In the genomic region with DNA sequence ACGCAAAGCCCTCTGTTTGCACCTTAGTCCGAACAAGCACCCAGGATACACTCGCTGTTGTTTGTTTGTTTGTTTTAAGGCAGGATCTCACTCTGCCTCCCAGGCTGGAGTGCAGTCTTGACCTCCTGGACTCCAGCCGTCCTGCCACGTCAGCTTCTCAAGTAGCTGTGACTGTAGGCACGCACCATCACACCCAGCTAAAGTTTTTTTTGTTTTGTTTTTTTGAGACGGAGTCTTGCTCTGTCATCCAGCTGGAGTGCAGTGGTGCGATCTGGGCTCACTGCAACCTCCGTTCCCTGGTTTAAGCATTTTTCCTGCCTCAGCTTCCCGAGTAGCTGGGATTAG, we compare ENCODE assay signal across 10 cellular contexts.
DNase-seq lines count a peak whose midpoint lies in the region; ATAC-seq and TF ChIP-seq lines count a peak whose summit lies in the region.
"Had no signal": no experiment of that assay in that cellular context is flagged by ENCODE, and none has a peak within 500 bp of the region (broad histone marks: within the 10 kb centered on the region; RNA-seq: fewer than 3 reads in every experiment).

No MANE protein-coding gene starts in this region.

- ATAC-seq in PC-3 (no peak), GM19397 (IDR thresholded peaks at IDR 0.05; ENCODE audit: unreplicated experiment) (no peak), GM21526 (IDR thresholded peaks at IDR 0.05; ENCODE audit: low FRiP score, unreplicated experiment) (no peak)
- ATAC-seq in activated T-cell treated with anti-CD3 and anti-CD28 coated beads, Interleukin-2, amount 50 U/mL, for 4 hours: no peak
- ATAC-seq: stimulated activated memory B cell treated with anti-CD40 and anti-IgM and Interleukin-4, amounts not matched to agents 10 μg/mL and 1 μg/mL and 100 μg/mL, for 72 hours had no signal

- H3K36me3 ChIP-seq in PC-3 (ENCODE audit: low read depth, low read length) (0 out of 2 replicates have a peak, but pooled peaks cover 3% of the 10 kb centered on the region), fibroblast of lung (ENCODE audit: control insufficient read depth, insufficient read depth, low read length) (peaks cover 10% of the 10 kb centered on the region)

- no peaks in the 10 kb centered on the region for H3F3A ChIP-seq in PC-3 (ENCODE audit: low read length, unreplicated experiment)

- H3K4me1 ChIP-seq in PC-3 (ENCODE audit: insufficient read depth, low read length): peaks cover 28% of the 10 kb centered on the region
- H3K4me1 ChIP-seq in fibroblast of lung (ENCODE audit: control insufficient read depth, extremely low read depth, insufficient read depth, low read length): peaks cover 27% of the 10 kb centered on the region

- H3K9me2 ChIP-seq in PC-3 (replicated peaks; ENCODE audit: low read length): no peaks in the 10 kb centered on the region

- H3K4me2 ChIP-seq in PC-3 (ENCODE audit: low read length) (no peak overlapping the region), fibroblast of lung (ENCODE audit: extremely low read depth, insufficient read depth, low read length) (peak overlapping the region; percentile 9)

- H3K27ac Mint-ChIP-seq in nephron: peak overlapping the region; percentile 69 to 84 (median 70)
- H3K27ac Mint-ChIP-seq: stimulated activated memory B cell treated with anti-CD40 and anti-IgM and Interleukin-4, amounts not matched to agents 10 μg/mL and 1 μg/mL and 100 μg/mL, for 72 hours had no signal

- no peaks in the 10 kb centered on the region for H3K9me3 Mint-ChIP-seq in nephron
- H3K9me3 Mint-ChIP-seq in activated T-cell treated with anti-CD3 and anti-CD28 coated beads, Interleukin-2, amount 50 U/mL, for 4 hours: no peaks in the 10 kb centered on the region
- H3K9me3 Mint-ChIP-seq: stimulated activated memory B cell treated with anti-CD40 and anti-IgM and Interleukin-4, amounts not matched to agents 10 μg/mL and 1 μg/mL and 100 μg/mL, for 72 hours had no signal

- H2AFZ ChIP-seq in PC-3 (ENCODE audit: low read length) (no peak overlapping the region), fibroblast of lung (ENCODE audit: low read length) (no peak overlapping the region)

- TF ChIP-seq CTCF in AG04450 (IDR thresholded peaks at IDR 0.05; ENCODE audit: low read depth, low read length) (no peak), PC-3 (conservative IDR thresholded peaks at IDR 0.05; ENCODE audit: low read depth, low read length) (no peak), fibroblast of lung (conservative IDR thresholded peaks at IDR 0.05 in 1 of 2, IDR thresholded peaks at IDR 0.05 in 1 of 2; ENCODE audit: low read depth in 1 of 2, low read length in 2 of 2) (no peak), nephron (IDR thresholded peaks at IDR 0.05; ENCODE audit: unreplicated experiment in 3 of 3) (no peak)

- H3K79me2 ChIP-seq in PC-3 (ENCODE audit: low read length): peaks cover 75% of the 10 kb centered on the region
- peaks cover 63% of the 10 kb centered on the region for H3K79me2 ChIP-seq in fibroblast of lung (ENCODE audit: control insufficient read depth, insufficient read depth, low read length)

- H3K36me3 Mint-ChIP-seq in nephron (ENCODE audit: low read depth): peaks cover 55% of the 10 kb centered on the region
- no peaks in the 10 kb centered on the region for H3K36me3 Mint-ChIP-seq in activated T-cell treated with anti-CD3 and anti-CD28 coated beads, Interleukin-2, amount 50 U/mL, for 4 hours (ENCODE audit: insufficient read depth)
- H3K36me3 Mint-ChIP-seq: stimulated activated memory B cell treated with anti-CD40 and anti-IgM and Interleukin-4, amounts not matched to agents 10 μg/mL and 1 μg/mL and 100 μg/mL, for 72 hours had no signal

- no peaks in the 10 kb centered on the region for H3K27me3 Mint-ChIP-seq in nephron (ENCODE audit: low read depth)
- H3K27me3 Mint-ChIP-seq in activated T-cell treated with anti-CD3 and anti-CD28 coated beads, Interleukin-2, amount 50 U/mL, for 4 hours (ENCODE audit: low read depth): peaks cover 7% of the 10 kb centered on the region

- no peaks in the 10 kb centered on the region for H4K20me1 ChIP-seq in PC-3 (ENCODE audit: low read length)
- H4K20me1 ChIP-seq in fibroblast of lung (ENCODE audit: control insufficient read depth, extremely low read depth, insufficient read depth, low read length): no peaks in the 10 kb centered on the region

- CTCF ChIA-PET in AG04450 (lab: Charles Lee) (interaction anchor here (0.7 to 4.1 kb wide), 8 partner anchors 10 to 91 kb away, joined by 3 to 26 read pairs (median 3); no protein-coding TSS in a partner anchor), PC-3 (lab: Charles Lee) (no interaction called here)

- H3K4me3 ChIP-seq in AG04450 (ENCODE audit: low read depth, low read length) (no peak overlapping the region), PC-3 (ENCODE audit: low read length) (no peak overlapping the region), fibroblast of lung (replicated peaks in 1 of 4; ENCODE audit: control extremely low read depth in 1 of 4, insufficient read depth in 1 of 4, low read depth in 3 of 4, low read length in 4 of 4) (no peak overlapping the region)

- no peak overlapping the region for H3K4me3 Mint-ChIP-seq in nephron
- H3K4me3 Mint-ChIP-seq in activated T-cell treated with anti-CD3 and anti-CD28 coated beads, Interleukin-2, amount 50 U/mL, for 4 hours: no peak overlapping the region
- H3K4me3 Mint-ChIP-seq: stimulated activated memory B cell treated with anti-CD40 and anti-IgM and Interleukin-4, amounts not matched to agents 10 μg/mL and 1 μg/mL and 100 μg/mL, for 72 hours had no signal

- H3K9me3 ChIP-seq in AG04450 (ENCODE audit: control insufficient read depth, insufficient read depth, low read length) (no peaks in the 10 kb centered on the region; the same call in 1 of the 2 replicates), PC-3 (ENCODE audit: low read length) (no peaks in the 10 kb centered on the region), fibroblast of lung (ENCODE audit: control insufficient read depth, insufficient read depth, low read depth, low read length) (no peaks in the 10 kb centered on the region)

- H3K9ac ChIP-seq in PC-3 (ENCODE audit: low read length) (no peak overlapping the region), fibroblast of lung (ENCODE audit: insufficient read depth, low read length) (peak overlapping the region; percentile 61)

- H3K27ac ChIP-seq in AG04450 (ENCODE audit: low read depth, low read length): peak overlapping the region; percentile 96
- H3K27ac ChIP-seq in PC-3 (ENCODE audit: low read length): peak overlapping the region; percentile 51; the same call in 1 of the 2 replicates
- H3K27ac ChIP-seq in fibroblast of lung (ENCODE audit: insufficient read depth, low read length): peak overlapping the region; percentile 94

- H3K27me3 ChIP-seq in AG04450 (ENCODE audit: control insufficient read depth, insufficient read depth, low read length) (no peaks in the 10 kb centered on the region), PC-3 (ENCODE audit: low read length) (no peaks in the 10 kb centered on the region), fibroblast of lung (ENCODE audit: control insufficient read depth, insufficient read depth, low read length) (no peaks in the 10 kb centered on the region)

- H3K4me1 Mint-ChIP-seq in nephron: peaks cover 75% of the 10 kb centered on the region
- H3K4me1 Mint-ChIP-seq in activated T-cell treated with anti-CD3 and anti-CD28 coated beads, Interleukin-2, amount 50 U/mL, for 4 hours (ENCODE audit: low read depth): no peaks in the 10 kb centered on the region
- H3K4me1 Mint-ChIP-seq: stimulated activated memory B cell treated with anti-CD40 and anti-IgM and Interleukin-4, amounts not matched to agents 10 μg/mL and 1 μg/mL and 100 μg/mL, for 72 hours had no signal

- no TSS peak for BruUV-seq in PC-3 (replicated peaks; lab: Mats Ljungman, UMichigan)

- DNase-seq in AG04450 (ENCODE audit: low read depth, low spot score): peak; percentile 48
- no peak for DNase-seq in PC-3
- peak; percentile 85 to 93 for DNase-seq in fibroblast of lung (ENCODE audit: low read depth in 2 of 2)
- no peak for DNase-seq in SKM-1 treated with dmso at 0.1 percent for 144 hours (lab: John Stamatoyannopoulos, UW; ENCODE audit: unreplicated experiment)
- no peak for DNase-seq in activated T-cell treated with anti-CD3 and anti-CD28 coated beads, Interleukin-2, amount 50 U/mL, for 4 hours
- DNase-seq: NCI-H2029 had no signal

- intact Hi-C loops in PC-3 (cut with micrococcal nuclease): no loop called here

- POLR2A ChIA-PET in AG04450 (lab: Yijun Ruan, JAX): interaction anchor here (1.5 to 2.7 kb wide), 2 partner anchors 10 to 27 kb away, joined by 6 to 9 read pairs; no protein-coding TSS in a partner anchor
- POLR2A ChIA-PET in PC-3 (lab: Charles Lee; ENCODE audit: unreplicated experiment): interaction anchor here (0.6 kb wide), 1 partner anchor 18 kb away, joined by 6 read pairs; no protein-coding TSS in a partner anchor

Comparison
In these comparisons a context has a peak if more than half of its experiments do, and no peak if none do; other contexts are left out.
1. DNase-seq: peak in AG04450 (single experiment) and fibroblast of lung (2 of 2); none in PC-3 (single experiment), SKM-1 treated with dmso at 0.1 percent for 144 hours (single experiment) and activated T-cell treated with anti-CD3 and anti-CD28 coated beads, Interleukin-2, amount 50 U/mL, for 4 hours (single experiment).
2. Peak in every context shown above with its lines, with median percentiles within 50 percentile points of each other: H3K27ac ChIP-seq.